ENCODE assay signal across 12 cellular contexts in the genomic region with DNA sequence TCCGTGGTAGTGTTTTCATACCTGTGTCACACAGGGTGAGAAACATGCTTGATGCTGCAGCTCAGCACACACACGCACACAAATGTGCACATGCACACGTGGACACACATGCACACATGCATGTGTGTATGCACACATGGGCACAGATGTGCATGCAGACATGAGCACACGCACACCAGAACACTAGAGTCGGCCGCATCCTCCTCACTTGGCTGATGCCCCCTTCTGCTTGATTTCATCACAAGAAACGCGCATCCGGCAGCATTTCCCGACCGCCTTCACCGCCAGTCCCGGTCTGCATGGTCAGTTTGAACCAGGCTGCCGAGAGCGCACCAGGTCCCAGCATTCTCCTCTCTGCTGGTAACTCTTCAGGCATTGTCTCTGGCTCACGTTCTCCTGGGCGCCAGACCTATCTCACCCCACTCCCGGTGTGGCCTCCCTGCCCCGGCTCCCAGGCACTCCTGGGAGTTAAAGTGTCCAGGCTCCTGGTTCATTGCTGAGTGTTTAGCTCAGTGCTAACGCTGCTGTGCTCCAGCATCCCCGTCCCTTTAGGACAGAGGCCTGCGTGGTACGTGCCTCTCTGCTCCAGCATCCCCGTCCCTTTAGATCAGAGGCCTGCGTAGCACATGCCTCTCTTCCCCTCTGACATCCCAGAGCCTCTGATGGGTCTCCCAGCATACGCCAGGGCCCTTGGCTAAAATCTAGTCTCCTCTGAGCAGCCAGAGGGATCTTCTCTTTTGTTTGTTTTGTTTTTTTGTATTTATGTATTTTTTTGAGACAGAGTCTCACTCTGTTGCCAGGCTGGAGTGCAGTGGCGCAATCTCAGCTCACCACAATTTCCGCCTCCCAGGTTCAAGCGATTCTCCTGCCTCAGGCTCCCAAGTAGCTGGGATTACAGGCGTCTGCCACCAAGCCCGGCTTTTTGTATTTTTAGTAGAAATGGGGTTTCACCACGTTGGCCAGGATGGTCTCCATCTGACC. TPM values are rescaled to one million over a fixed set of nuclear protein-coding genes. Genes with fewer than 3 reads are reported as not detected.
DNase-seq lines count a peak whose midpoint lies in the region; ATAC-seq and TF ChIP-seq lines count a peak whose summit lies in the region.
"Had no signal": no experiment of that assay in that cellular context is flagged by ENCODE, and none has a peak within 500 bp of the region (broad histone marks: within the 10 kb centered on the region; RNA-seq: fewer than 3 reads in every experiment).

No MANE protein-coding gene starts in this region.

- peak; percentile 69 for DNase-seq in H4 (ENCODE audit: low spot score)
- no peak for DNase-seq in RWPE2 (ENCODE audit: low spot score)
- peak; percentile 45 for DNase-seq in retina
- DNase-seq in activated CD4-positive, alpha-beta T cell treated with anti-CD3 and anti-CD28 coated beads for 1 hour = no peak
- DNase-seq in NCI-H526 treated with DMSO at 0.1 percent for 48 hours (lab: John Stamatoyannopoulos, UW) = no peak
- DNase-seq in stimulated activated naive CD4-positive, alpha-beta T cell (lab: John Stamatoyannopoulos, UW) = no peak
- DNase-seq: activated T-cell treated with anti-CD3 and anti-CD28 coated beads for 4 hours, naive B cell, NCI-H2171 treated with DMSO at 0.1 percent for 48 hours, spleen had no signal

- H3K4me1 ChIP-seq in RWPE2 (ENCODE audit: insufficient read depth, poor library complexity, severe bottlenecking) (peaks cover 30% of the 10 kb centered on the region), esophagus (ENCODE audit: control insufficient read depth in 2 of 2, insufficient read depth in 2 of 2, low read length in 1 of 2) (peaks cover 21 to 48% of the 10 kb centered on the region in 2 donors)

- no peak overlapping the region for H3K4me3 ChIP-seq in RWPE2 (ENCODE audit: severe bottlenecking)
- no peak overlapping the region for H3K4me3 ChIP-seq in esophagus (ENCODE audit: low read depth in 1 of 2, low read length in 2 of 2)

- H3K9me3 ChIP-seq in RWPE2 (ENCODE audit: severe bottlenecking) (no peaks in the 10 kb centered on the region), esophagus (ENCODE audit: control insufficient read depth in 2 of 2, insufficient read depth in 1 of 2, low read depth in 1 of 2, low read length in 1 of 2) (peaks cover 0 to 2% of the 10 kb centered on the region in 2 donors)
- H3K9me3 ChIP-seq: spleen had no signal

- peaks cover 10% of the 10 kb centered on the region for H3K36me3 ChIP-seq in RWPE2 (ENCODE audit: low read depth)
- H3K36me3 ChIP-seq in esophagus (ENCODE audit: control insufficient read depth in 2 of 2, insufficient read depth in 2 of 2, low read length in 1 of 2) = peaks cover 0 to 23% of the 10 kb centered on the region in 2 donors
- H3K36me3 ChIP-seq: spleen had no signal

- no peak for TF ChIP-seq CTCF in RWPE2 (IDR thresholded peaks at IDR 0.05; ENCODE audit: poor library complexity, severe bottlenecking)

- ATAC-seq in RWPE2 (ENCODE audit: low read depth) = no peak
- no peak for ATAC-seq in GM18867 (IDR thresholded peaks at IDR 0.05; ENCODE audit: unreplicated experiment)

- H3K27ac ChIP-seq in RWPE2 (ENCODE audit: poor library complexity, severe bottlenecking) (peak overlapping the region; percentile 98), esophagus (ENCODE audit: low read depth in 2 of 2, low read length in 1 of 2) (peak overlapping the region; percentile 89 to 96)

- H3K27me3 ChIP-seq in RWPE2 (ENCODE audit: insufficient read depth, poor library complexity, severe bottlenecking) (no peaks in the 10 kb centered on the region), esophagus (ENCODE audit: control insufficient read depth in 1 of 2, insufficient read depth in 2 of 2, low read length in 2 of 2) (no peaks in the 10 kb centered on the region)

- WGBS in esophagus, 2 donors = 78 to 82% methylated on average over 32 of the region's 32 CpGs

RNA-seq across cellular contexts. Expression of a gene that starts 16.0 kb away (rescaled TPM):
- total RNA-seq in H4 (2014; rRNA removed; shearing (Covaris generic)) = 42.4 and 47.7 TPM in 2 replicates
- 100 to 1,000 TPM in 1 of 2 donors, 10 to 100 TPM in 1; 91.2 to 107 TPM for polyA plus RNA-seq in esophagus

RNA-seq across cellular contexts. Expression of a gene that starts 59.3 kb away (rescaled TPM):
- 19.7 and 21.4 TPM in 2 replicates for total RNA-seq in H4 (2014; rRNA removed; shearing (Covaris generic))
- 10 to 100 TPM; 21.5 to 26.7 TPM for polyA plus RNA-seq in esophagus

Comparison
In these comparisons a context has a peak if more than half of its experiments do, and no peak if none do; other contexts are left out.
1. DNase-seq: peak in H4 (single experiment) and retina (single experiment); none in RWPE2 (single experiment), activated CD4-positive, alpha-beta T cell treated with anti-CD3 and anti-CD28 coated beads for 1 hour (single experiment), NCI-H526 treated with DMSO at 0.1 percent for 48 hours (single experiment) and stimulated activated naive CD4-positive, alpha-beta T cell (0 of 6).